Comparison of ENCODE assay signal across 19 cellular contexts in genomic region chr2:17460401-17461086, GRCh38. TPM values are rescaled to one million over a fixed set of nuclear protein-coding genes. Genes with fewer than 3 reads are reported as not detected.
DNase-seq lines count a peak whose midpoint lies in the region; FAIRE-seq and TF ChIP-seq lines count a peak whose summit lies in the region.
"Had no signal": no experiment of that assay in that cellular context is flagged by ENCODE, and none has a peak within 500 bp of the region (broad histone marks: within the 10 kb centered on the region; RNA-seq: fewer than 3 reads in every experiment).

No MANE protein-coding gene starts in this region.

- no peak overlapping the region for H3K23ac ChIP-seq in H1 (ENCODE audit: insufficient read length)

- no peak overlapping the region for H2BK12ac ChIP-seq in H1 (ENCODE audit: low read depth, low read length)

- H3K4me2 ChIP-seq in H1 (ENCODE audit: insufficient read depth in 1 of 2, low read depth in 2 of 2, low read length in 2 of 2) (no peak overlapping the region), keratinocyte (ENCODE audit: control insufficient read depth, extremely low read depth, insufficient read depth, low read depth, low read length) (no peak overlapping the region)

- no peak overlapping the region for H3K4ac ChIP-seq in H1 (replicated peaks; ENCODE audit: insufficient read length, low read depth, low read length)

- H3K4me3 Mint-ChIP-seq in endodermal cell = no peak overlapping the region
- H3K4me3 Mint-ChIP-seq: CD14-positive monocyte; CD8-positive, alpha-beta T cell had no signal

- dilution Hi-C loops in keratinocyte (cut with MboI; ENCODE audit: extremely low pct_ligation_motif_present, low sequenced_read_pairs) = no loop called here

- H3K23me2 ChIP-seq in H1 (ENCODE audit: low read depth, low read length) = no peaks in the 10 kb centered on the region

- H2BK120ac ChIP-seq in H1 (replicated peaks; ENCODE audit: low read depth, low read length) = no peak overlapping the region

- no peak overlapping the region for H4K91ac ChIP-seq in H1 (replicated peaks; ENCODE audit: insufficient read length, low read length)

- peaks cover 0 to 1% (median 0%) of the 10 kb centered on the region in 4 experiments; a peak in 1 of 7 replicates for H3K27me3 ChIP-seq in H1 (replicated peaks in 1 of 4; ENCODE audit: control insufficient read depth in 3 of 4, extremely low read depth in 1 of 4, insufficient read depth in 3 of 4, low read length in 3 of 4)
- H3K27me3 ChIP-seq in keratinocyte (ENCODE audit: control insufficient read depth, extremely low read depth, insufficient read depth, low read length) = no peaks in the 10 kb centered on the region
- no peaks in the 10 kb centered on the region for H3K27me3 ChIP-seq in brain microvascular endothelial cell (replicated peaks)
- no peaks in the 10 kb centered on the region for H3K27me3 ChIP-seq in thyroid gland
- H3K27me3 ChIP-seq in endodermal cell (ENCODE audit: control insufficient read depth, insufficient read depth, low read length, poor library complexity, severe bottlenecking) = no peaks in the 10 kb centered on the region

- no peaks in the 10 kb centered on the region for H3K79me1 ChIP-seq in H1 (ENCODE audit: low read depth, low read length)

- no peak overlapping the region for H3K9ac ChIP-seq in H1 (replicated peaks in 1 of 4; ENCODE audit: extremely low read depth in 1 of 4, low read depth in 3 of 4, low read length in 3 of 4)
- no peak overlapping the region for H3K9ac ChIP-seq in keratinocyte (ENCODE audit: control insufficient read depth, extremely low read depth, insufficient read depth, low read length)
- H3K9ac ChIP-seq in endodermal cell (ENCODE audit: extremely low read depth, low read length, poor library complexity, severe bottlenecking) = no peak overlapping the region

- H3K4me1 ChIP-seq in H1 (replicated peaks in 1 of 4; ENCODE audit: control insufficient read depth in 3 of 4, insufficient read depth in 4 of 4, low read length in 3 of 4) (no peaks in the 10 kb centered on the region), keratinocyte (ENCODE audit: control insufficient read depth, extremely low read depth, insufficient read depth, low read length) (no peaks in the 10 kb centered on the region), thyroid gland (no peaks in the 10 kb centered on the region), endodermal cell (ENCODE audit: control insufficient read depth, insufficient read depth, low read length) (no peaks in the 10 kb centered on the region)
- H3K4me1 ChIP-seq: Caco-2 had no signal

- DNase-seq in DMS79 treated with DMSO at 0.1 percent for 48 hours (lab: John Stamatoyannopoulos, UW) (peak; percentile 72), DMS79 (lab: John Stamatoyannopoulos, UW) (no peak), H1 (ENCODE audit: low read depth in 1 of 2, low spot score in 2 of 2) (no peak), keratinocyte (ENCODE audit: low read depth, low spot score) (no peak), renal cortical epithelial cell (ENCODE audit: low read depth) (peak; percentile 67), brain microvascular endothelial cell (no peak), thyroid gland (no peak), endodermal cell (no peak)
- DNase-seq: Caco-2; CD8-positive, alpha-beta T cell; DMS53; EL; HCEC 1CT had no signal

- H2AK5ac ChIP-seq in H1 (ENCODE audit: low read depth, low read length) = no peak overlapping the region

- no peak for TF ChIP-seq RAD21 in H1 (IDR thresholded peaks at IDR 0.05 in 1 of 2, conservative IDR thresholded peaks at IDR 0.05 in 1 of 2; ENCODE audit: low read depth in 2 of 2, low read length in 2 of 2)

- TF ChIP-seq POLR2A in H1 (IDR thresholded peaks at IDR 0.05; ENCODE audit: control extremely low read depth in 1 of 2, low read depth in 2 of 2, low read length in 2 of 2) = no peak
- no peak for TF ChIP-seq POLR2A in thyroid gland (IDR thresholded peaks at IDR 0.05)

- POLR2A ChIA-PET in H1 (lab: Charles Lee; ENCODE audit: partially characterized antibody) = no interaction called here

- no peaks in the 10 kb centered on the region for H3K79me2 ChIP-seq in H1 (ENCODE audit: control insufficient read depth in 1 of 2, insufficient read depth in 2 of 2, low read length in 2 of 2)
- no peaks in the 10 kb centered on the region for H3K79me2 ChIP-seq in keratinocyte (ENCODE audit: control insufficient read depth, insufficient read depth, low read length)

- FAIRE-seq in H1 (lab: Jason Lieb, UNC) = no peak
- FAIRE-seq in keratinocyte (lab: Jason Lieb, UNC) = peak; percentile 63
- FAIRE-seq: G401.6, GM12891, HTR-8/SVneo had no signal

- H3K18ac ChIP-seq in H1 (ENCODE audit: extremely low read depth, low read length) = no peak overlapping the region

- intact Hi-C loops in thyroid gland (cut with DNase I) = no loop called here

- no peak overlapping the region for H3K4me3 ChIP-seq in H1 (ENCODE audit: extremely low read depth in 1 of 4, insufficient read depth in 2 of 4, low read depth in 3 of 4, low read length in 4 of 4)
- H3K4me3 ChIP-seq in keratinocyte (ENCODE audit: control insufficient read depth in 2 of 3, extremely low read depth in 1 of 3, insufficient read depth in 2 of 3, low read depth in 1 of 3, low read length in 3 of 3) = no peak overlapping the region
- H3K4me3 ChIP-seq in brain microvascular endothelial cell (ENCODE audit: low read depth, low read length) = no peak overlapping the region
- H3K4me3 ChIP-seq in thyroid gland (replicated peaks in 1 of 3) = no peak overlapping the region
- no peak overlapping the region for H3K4me3 ChIP-seq in endodermal cell (ENCODE audit: low read length)

- H3K9me3 ChIP-seq in H1 (ENCODE audit: insufficient read depth in 2 of 2, low read depth in 1 of 2, low read length in 1 of 2) (no peaks in the 10 kb centered on the region), keratinocyte (ENCODE audit: control insufficient read depth, low read depth, low read length) (no peaks in the 10 kb centered on the region), thyroid gland (no peaks in the 10 kb centered on the region), endodermal cell (ENCODE audit: control insufficient read depth, low read length) (peaks cover 10% of the 10 kb centered on the region)
- H3K9me3 ChIP-seq: Caco-2 had no signal

- peaks cover 2% of the 10 kb centered on the region for H3K4me1 Mint-ChIP-seq in endodermal cell
- H3K4me1 Mint-ChIP-seq: CD14-positive monocyte had no signal

- H2BK15ac ChIP-seq in H1 (ENCODE audit: low read length) = no peak overlapping the region

- no peaks in the 10 kb centered on the region for H4K20me1 ChIP-seq in H1 (replicated peaks in 1 of 2; ENCODE audit: control insufficient read depth in 1 of 2, insufficient read depth in 2 of 2, low read length in 2 of 2)
- no peaks in the 10 kb centered on the region for H4K20me1 ChIP-seq in keratinocyte (ENCODE audit: control insufficient read depth, extremely low read depth, insufficient read depth, low read length)

- no peaks in the 10 kb centered on the region for H3K27me3 Mint-ChIP-seq in endodermal cell (ENCODE audit: insufficient read depth)

- H3K36me3 ChIP-seq in H1 (ENCODE audit: control insufficient read depth in 2 of 4, insufficient read depth in 4 of 4, low read length in 3 of 4) (no peaks in the 10 kb centered on the region), keratinocyte (ENCODE audit: control insufficient read depth in 2 of 2, extremely low read depth in 1 of 2, insufficient read depth in 2 of 2, low read length in 2 of 2) (no peaks in the 10 kb centered on the region), brain microvascular endothelial cell (replicated peaks) (no peaks in the 10 kb centered on the region), thyroid gland (no peaks in the 10 kb centered on the region), endodermal cell (ENCODE audit: control insufficient read depth, insufficient read depth, low read length) (no peaks in the 10 kb centered on the region)

- no peaks in the 10 kb centered on the region for H3K36me3 Mint-ChIP-seq in endodermal cell (ENCODE audit: low read depth)
- H3K36me3 Mint-ChIP-seq: CD14-positive monocyte; CD8-positive, alpha-beta T cell had no signal

- H2BK5ac ChIP-seq in H1 (ENCODE audit: low read depth, low read length) = no peak overlapping the region

- no peak for TF ChIP-seq EP300 in H1 (IDR thresholded peaks at IDR 0.05; ENCODE audit: borderline replicate concordance in 1 of 2, low read depth in 2 of 2, low read length in 2 of 2)

- in situ Hi-C loops in brain microvascular endothelial cell (cut with HindIII; ENCODE audit: low pct_ligation_motif_present, low sequenced_read_pairs) = no loop called here

- no peak overlapping the region for H2BK20ac ChIP-seq in H1 (ENCODE audit: low read length)

- H2AFZ ChIP-seq in H1 (ENCODE audit: low read length) (no peak overlapping the region), keratinocyte (ENCODE audit: control insufficient read depth, low read length) (no peak overlapping the region)

- no peak overlapping the region for H3K27ac ChIP-seq in H1 (ENCODE audit: low read depth, low read length)
- no peak overlapping the region for H3K27ac ChIP-seq in keratinocyte (ENCODE audit: control insufficient read depth, insufficient read depth, low read length)
- H3K27ac ChIP-seq in brain microvascular endothelial cell = no peak overlapping the region
- H3K27ac ChIP-seq in thyroid gland = no peak overlapping the region
- H3K27ac ChIP-seq in endodermal cell (ENCODE audit: low read depth, low read length) = no peak overlapping the region
- H3K27ac ChIP-seq: 22Rv1 had no signal

- CTCF ChIA-PET in H1 (lab: Charles Lee; ENCODE audit: partially characterized antibody) = no interaction called here

- H3K27ac Mint-ChIP-seq in endodermal cell = no peak overlapping the region
- H3K27ac Mint-ChIP-seq: CD8-positive, alpha-beta T cell had no signal

- no peaks in the 10 kb centered on the region for H3K9me1 ChIP-seq in keratinocyte (ENCODE audit: control insufficient read depth, extremely low read depth, insufficient read depth, low read length)

- H4K8ac ChIP-seq in H1 (ENCODE audit: extremely low read depth, insufficient read depth, low read length) = no peak overlapping the region

- peak overlapping the region; percentile 2 for H3K56ac ChIP-seq in H1 (replicated peaks; ENCODE audit: insufficient read length, low read depth, low read length)

- TF ChIP-seq CTCF in H1 (IDR thresholded peaks at IDR 0.05; ENCODE audit: control extremely low read depth in 1 of 3, insufficient read depth in 1 of 3, low read depth in 1 of 3, low read length in 3 of 3) = no peak
- TF ChIP-seq CTCF in keratinocyte (optimal IDR thresholded peaks at IDR 0.05 in 1 of 3, IDR thresholded peaks at IDR 0.05 in 1 of 3, conservative IDR thresholded peaks at IDR 0.05 in 1 of 3; ENCODE audit: extremely low read depth in 1 of 3, insufficient read depth in 2 of 3, low read length in 3 of 3) = no peak
- TF ChIP-seq CTCF in brain microvascular endothelial cell (IDR thresholded peaks at IDR 0.05; ENCODE audit: low read depth, low read length, missing control alignments) = no peak
- TF ChIP-seq CTCF in thyroid gland (IDR thresholded peaks at IDR 0.05) = no peak
- no peak for TF ChIP-seq CTCF in endodermal cell (conservative IDR thresholded peaks at IDR 0.05)

- no peak overlapping the region for H3K14ac ChIP-seq in H1 (ENCODE audit: insufficient read length)

- H3K9me3 Mint-ChIP-seq in endodermal cell = peaks cover 14% of the 10 kb centered on the region
- H3K9me3 Mint-ChIP-seq: CD8-positive, alpha-beta T cell had no signal

- no peak overlapping the region for H4K5ac ChIP-seq in H1 (ENCODE audit: insufficient read length, low read depth, low read length)

RNA-seq across cellular contexts. Expression of gene RAD51AP2, which starts 57.7 kb away (rescaled TPM):
- 0.08 and 0.20 TPM in 2 replicates for total RNA-seq in H1 (2021; fragmentation: NEBNext Ultra II Directional; extraction: Animal tissue kit (Norgen Biotek cat#: 25700))
- polyA plus RNA-seq in H1 (2011; rRNA removed) = 0.02 and 0.03 TPM in 2 replicates
- polyA plus RNA-seq in H1 (2011; cell fraction: cytosol; rRNA removed) = 0.10 TPM
- 0.03 TPM for polyA plus RNA-seq in H1 (2011; cell fraction: nucleus; rRNA removed)
- polyA plus RNA-seq in H1 (2012, experiment 1 of 2) = 0.05 to 0.15 TPM (median 0.08 TPM) in 4 replicates
- not detected for polyA plus RNA-seq in H1 (2012, experiment 2 of 2)
- 0.20 TPM for polyA plus RNA-seq in H1 (2013, experiment 1 of 2)
- 0.18 TPM for polyA plus RNA-seq in H1 (2013, experiment 2 of 2)
- polyA minus RNA-seq in H1 (2011; rRNA and poly(A)+ RNA removed) = 0.06 TPM in 1 of 2 replicates, not detected in the other
- polyA minus RNA-seq in H1 (2011; cell fraction: cytosol; rRNA and poly(A)+ RNA removed) = not detected
- polyA minus RNA-seq in H1 (2011; cell fraction: nucleus; rRNA and poly(A)+ RNA removed) = 0.80 TPM
- 0.01 to 0.12 TPM (median 0.12 TPM) in 3 replicates for polyA plus RNA-seq in keratinocyte
- polyA plus RNA-seq in keratinocyte (2011; ENCODE audit: low read depth) = 0.27 TPM
- not detected in 2 replicates for polyA plus RNA-seq in keratinocyte (2011; cell fraction: cytosol; rRNA removed)
- 0.23 and 0.34 TPM in 2 replicates for polyA plus RNA-seq in keratinocyte (2011; cell fraction: nucleus; rRNA removed)
- polyA plus RNA-seq in keratinocyte (2012; ENCODE audit: low replicate concordance) = 0.14 TPM in 1 of 2 replicates, not detected in the other
- 0.03 TPM in 1 of 3 replicates, not detected in the others for polyA minus RNA-seq in keratinocyte
- not detected for polyA minus RNA-seq in keratinocyte (2011; cell fraction: cytosol; rRNA and poly(A)+ RNA removed)
- polyA minus RNA-seq in keratinocyte (2011; cell fraction: nucleus; rRNA and poly(A)+ RNA removed) = 0.31 TPM in 1 of 2 replicates, not detected in the other
- total RNA-seq in renal cortical epithelial cell = under 0.01 TPM in 1 of 2 replicates, not detected in the other
- total RNA-seq in thyroid gland = under 1 TPM in 2 of 4 donors, not detected in 2; 0.11 to 0.13 TPM
- under 1 TPM in 1 of 2 donors, not detected in 1; 0.18 TPM for total RNA-seq in endodermal cell
- polyA plus RNA-seq in endodermal cell (2013, experiment 1 of 2) = 0.07 TPM
- 0.12 TPM for polyA plus RNA-seq in endodermal cell (2013, experiment 2 of 2)
- total RNA-seq: Caco-2; CD8-positive, alpha-beta T cell had no signal
- polyA plus RNA-seq: BJ, CD14-positive monocyte had no signal

Comparison
In these comparisons a context has a peak if more than half of its experiments do, and no peak if none do; other contexts are left out.
1. DNase-seq: peak in DMS79 treated with DMSO at 0.1 percent for 48 hours (single experiment) and renal cortical epithelial cell (single experiment); none in DMS79 (single experiment), H1 (0 of 2), keratinocyte (single experiment), brain microvascular endothelial cell (single experiment), thyroid gland (0 of 2) and endodermal cell (single experiment).